In the genomic region with DNA sequence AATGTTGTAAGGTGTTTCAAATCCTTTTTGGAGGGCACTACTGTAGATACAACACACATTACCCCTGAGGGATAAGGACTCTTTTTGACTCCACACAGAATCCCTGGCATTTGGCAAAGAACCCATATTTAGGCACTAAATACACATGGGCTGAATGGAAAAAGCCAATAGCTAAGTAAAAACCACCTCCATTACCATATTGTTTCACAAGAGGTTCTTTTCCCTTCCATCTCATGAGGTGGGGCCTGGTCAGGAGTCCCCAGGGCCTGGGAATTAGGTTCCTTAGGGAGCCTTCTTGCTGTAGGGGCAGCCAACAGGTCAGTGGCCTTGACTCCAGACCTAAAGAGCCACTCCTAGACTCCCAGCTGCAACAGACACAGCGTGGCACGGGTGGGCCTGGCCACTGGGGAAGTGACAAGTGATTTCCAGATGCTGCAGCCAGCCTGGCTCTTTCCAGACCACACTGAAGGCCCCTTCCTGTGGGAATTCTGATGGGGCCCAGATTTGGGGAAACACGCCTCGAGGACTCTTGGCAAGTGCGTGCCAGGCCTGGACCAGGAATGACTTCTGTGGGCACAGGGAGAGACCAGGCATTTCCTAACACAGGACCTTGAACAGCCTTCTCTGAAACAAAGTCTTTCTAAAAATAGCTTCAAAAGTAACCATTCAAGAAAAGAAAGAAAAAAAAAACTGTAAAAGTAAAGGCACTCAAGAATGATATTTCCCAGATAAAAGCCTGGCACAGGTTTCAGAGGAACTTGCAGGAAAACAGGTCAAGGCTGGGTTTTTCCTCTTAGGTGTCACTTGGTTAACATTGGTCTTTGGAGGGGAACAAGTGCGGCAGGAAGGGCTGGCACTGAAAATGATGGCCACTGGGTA, we compare ENCODE assay signal across 8 cellular contexts. TPM values are rescaled to one million over a fixed set of nuclear protein-coding genes. Genes with fewer than 3 reads are reported as not detected.
A peak's percentile ranks its signal among the peaks of the same experiment; 100 is the strongest.
DNase-seq lines count a peak whose midpoint lies in the region; ATAC-seq and TF ChIP-seq lines count a peak whose summit lies in the region.

No MANE protein-coding gene starts in this region.

- H3K9me3 Mint-ChIP-seq in Caco-2 (ENCODE audit: unreplicated experiment) = no peaks in the 10 kb centered on the region

- no peak overlapping the region for H3K9ac ChIP-seq in rectal smooth muscle tissue (ENCODE audit: low read length)

- no peaks in the 10 kb centered on the region for H3K27me3 Mint-ChIP-seq in Caco-2 (ENCODE audit: insufficient read depth, unreplicated experiment)
- H3K27me3 Mint-ChIP-seq in T-helper 17 cell = no peaks in the 10 kb centered on the region

- peaks cover 22% of the 10 kb centered on the region for H3K36me3 Mint-ChIP-seq in Caco-2 (ENCODE audit: insufficient read depth, unreplicated experiment)
- no peaks in the 10 kb centered on the region for H3K36me3 Mint-ChIP-seq in T-helper 17 cell (ENCODE audit: low read depth)

- no peak for ATAC-seq in T-helper 17 cell
- no peak for ATAC-seq in HG02642 (IDR thresholded peaks at IDR 0.05; ENCODE audit: poor library complexity, unreplicated experiment)

- peaks cover 2% of the 10 kb centered on the region for H3K36me3 ChIP-seq in Caco-2 (ENCODE audit: control insufficient read depth, insufficient read depth, low read length)
- H3K36me3 ChIP-seq in rectal smooth muscle tissue (ENCODE audit: control insufficient read depth, insufficient read depth, low read length) = peaks cover 8% of the 10 kb centered on the region

- H3K4me1 ChIP-seq in Caco-2 (peaks cover 1% of the 10 kb centered on the region), rectal smooth muscle tissue (ENCODE audit: control insufficient read depth, insufficient read depth, low read length) (peaks cover 27% of the 10 kb centered on the region)

- H3K9me3 ChIP-seq in Caco-2 = no peaks in the 10 kb centered on the region
- H3K9me3 ChIP-seq in T-helper 17 cell (ENCODE audit: control insufficient read depth, low read length, poor library complexity, severe bottlenecking) = no peaks in the 10 kb centered on the region

- BruUV-seq in Caco-2 (replicated peaks; lab: Mats Ljungman, UMichigan) = no TSS peak

- CTCF ChIA-PET in Caco-2 (lab: Charles Lee) = no interaction called here

- no peak overlapping the region for H3K4me3 Mint-ChIP-seq in Caco-2 (ENCODE audit: unreplicated experiment)
- H3K4me3 Mint-ChIP-seq in T-helper 17 cell = peak overlapping the region; percentile 82

- peak overlapping the region; percentile 88 for H3K27ac ChIP-seq in rectal smooth muscle tissue (ENCODE audit: low read depth, low read length)

- H3K4me3 ChIP-seq in Caco-2 (ENCODE audit: low read depth, low read length) = no peak overlapping the region
- H3K4me3 ChIP-seq in rectal smooth muscle tissue (ENCODE audit: low read length) = peak overlapping the region; percentile 18

- TF ChIP-seq CTCF in Caco-2 (IDR thresholded peaks at IDR 0.05; ENCODE audit: insufficient read depth in 1 of 2, low read depth in 1 of 2, low read length in 1 of 2, severe bottlenecking in 1 of 2, unreplicated experiment in 1 of 2) = no peak

- H3K27me3 ChIP-seq in Caco-2 (replicated peaks; ENCODE audit: control insufficient read depth, insufficient read depth, low read length) (no peaks in the 10 kb centered on the region), rectal smooth muscle tissue (ENCODE audit: control insufficient read depth, insufficient read depth, low read length) (no peaks in the 10 kb centered on the region)

- no peak for DNase-seq in Caco-2
- no peak for DNase-seq in T-helper 17 cell
- DNase-seq in fibroblast of peridontal ligament (ENCODE audit: extremely low read depth) = peak; percentile 87
- DNase-seq in NCI-H2107 treated with DMSO at 0.1 percent for 48 hours (lab: John Stamatoyannopoulos, UW; ENCODE audit: unreplicated experiment) = no peak
- no peak for DNase-seq in middle frontal gyrus (ENCODE audit: extremely low spot score, low spot score)
- DNase-seq in NCI-H146 (lab: John Stamatoyannopoulos, UW) = no peak

- intact Hi-C loops in Caco-2 (cut with micrococcal nuclease; ENCODE audit: unreplicated experiment) = no loop called here

- H3K27ac Mint-ChIP-seq in Caco-2 (ENCODE audit: unreplicated experiment) (peak overlapping the region; percentile 2), T-helper 17 cell (peak overlapping the region; percentile 95)

- peaks cover 10% of the 10 kb centered on the region for H3K4me1 Mint-ChIP-seq in Caco-2 (ENCODE audit: low read depth, unreplicated experiment)
- peaks cover 26% of the 10 kb centered on the region for H3K4me1 Mint-ChIP-seq in T-helper 17 cell

- POLR2A ChIA-PET in Caco-2 (lab: Charles Lee) = no interaction called here

RNA-seq across cellular contexts. Expression of gene SSH1, which starts 18.1 kb away (rescaled TPM):
- 26.0 and 27.7 TPM in 2 replicates for total RNA-seq in Caco-2 (2022)
- 10 to 100 TPM; 22.3 to 31.2 TPM for total RNA-seq in T-helper 17 cell

RNA-seq across cellular contexts. Expression of gene DAO, which starts 40.6 kb away (rescaled TPM):
- not detected in 2 replicates for total RNA-seq in Caco-2 (2022)
- not detected for total RNA-seq in T-helper 17 cell
